In genomic region chr3:136861890-136862610, GRCh38 we compare ENCODE assay signal across 7 cellular contexts. TPM values are rescaled to one million over a fixed set of nuclear protein-coding genes. Genes with fewer than 3 reads are reported as not detected.
DNase-seq lines count a peak whose midpoint lies in the region; ATAC-seq and TF ChIP-seq lines count a peak whose summit lies in the region.

TSS of gene NCK1 (plus strand) at chr3:136862208. CDS start at chr3:136928002, 65,794 bp downstream.

- H2AFZ ChIP-seq in hepatocyte: peak within 1 kb of the TSS; percentile 81

- H3K36me3 ChIP-seq in hepatocyte (replicated peaks; ENCODE audit: insufficient read depth, low read depth): no peaks in the 10 kb centered on the region

- no peaks in the 10 kb centered on the region for H3K27me3 ChIP-seq in hepatocyte

- no peaks in the 10 kb centered on the region for H3K9me3 ChIP-seq in hepatocyte (ENCODE audit: low read depth)

- ATAC-seq in GM18508 (IDR thresholded peaks at IDR 0.05; ENCODE audit: insufficient read depth, unreplicated experiment) (peak; percentile 91), HG03025 (IDR thresholded peaks at IDR 0.05; ENCODE audit: low FRiP score, unreplicated experiment) (peak; percentile 98)

- peaks cover 5% of the 10 kb centered on the region for H3K4me1 ChIP-seq in hepatocyte (ENCODE audit: insufficient read depth)

- TF ChIP-seq CTCF in hepatocyte (IDR thresholded peaks at IDR 0.05; ENCODE audit: poor library complexity): peak; percentile 18

- peak within 1 kb of the TSS; percentile 86 for H3K4me2 ChIP-seq in hepatocyte

- H3K4me3 ChIP-seq in hepatocyte: peak within 1 kb of the TSS; percentile 53

- peak; percentile 99 to 100 for DNase-seq in NCI-H2081 (lab: John Stamatoyannopoulos, UW)
- DNase-seq in T1000 (lab: John Stamatoyannopoulos, UW): peak; percentile 95
- DNase-seq in astrocyte of the hippocampus (ENCODE audit: low read depth, low spot score): peak; percentile 99
- peak; percentile 98 for DNase-seq in hepatocyte (ENCODE audit: low spot score)
- peak; percentile 98 for DNase-seq in retina

- peaks cover 9% of the 10 kb centered on the region for H4K20me1 ChIP-seq in hepatocyte (ENCODE audit: insufficient read depth, poor library complexity, severe bottlenecking)

- WGBS in hepatocyte (ENCODE audit: low lambda C conversion rate, missing lambda C conversion rate): under 1% methylated on average over 59 of the region's 67 CpGs

- peak within 1 kb of the TSS; percentile 96 for H3K27ac ChIP-seq in hepatocyte

- peaks cover 63% of the 10 kb centered on the region for H3K79me2 ChIP-seq in hepatocyte

- no peaks in the 10 kb centered on the region for H3K9me2 ChIP-seq in hepatocyte (replicated peaks; ENCODE audit: insufficient read depth)

RNA-seq across cellular contexts. Expression of gene NCK1, which starts in this region (rescaled TPM):
- 39.4 and 47.7 TPM in 2 replicates for total RNA-seq in hepatocyte
- 25.1 and 30.5 TPM in 2 replicates for polyA plus RNA-seq in hepatocyte

Comparison
In these comparisons a context has a peak if more than half of its experiments do, and no peak if none do; other contexts are left out.
1. Peak in every context shown above with its lines: DNase-seq, ATAC-seq, H3K4me3 ChIP-seq and H3K27ac ChIP-seq.